ENCODE assay signal across 11 cellular contexts in the genomic region with DNA sequence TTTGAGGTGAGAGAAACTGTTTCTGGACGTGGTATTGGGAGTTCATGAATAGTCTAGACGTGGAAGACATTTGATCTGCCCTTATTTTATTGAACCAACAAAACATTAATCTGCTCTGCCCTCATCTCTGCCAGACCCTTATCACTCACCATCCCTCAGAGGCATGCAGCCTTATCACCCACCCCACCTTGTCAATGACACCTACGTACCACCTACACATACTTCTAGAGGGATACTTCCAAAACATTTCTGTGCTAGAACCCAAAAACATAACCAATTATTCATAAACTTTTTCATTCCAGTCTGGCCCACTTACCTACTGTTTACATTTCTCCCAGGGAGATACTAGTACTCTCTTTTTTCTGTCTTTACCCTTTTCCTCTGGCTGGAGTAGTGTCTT.
"Had no signal": no experiment of that assay in that cellular context is flagged by ENCODE, and none has a peak within 500 bp of the region (broad histone marks: within the 10 kb centered on the region; RNA-seq: fewer than 3 reads in every experiment).

No MANE protein-coding gene starts in this region.

- H3K36me3 ChIP-seq: HAP-1 had no signal

- H3K4me2 ChIP-seq: GM23338 had no signal

- H3K27ac ChIP-seq: GM23248 had no signal

- H3K9me3 ChIP-seq: HAP-1 had no signal

- H3K9me3 Mint-ChIP-seq: GM23338, HFFc6 had no signal

- ATAC-seq: HCT116 had no signal

- FAIRE-seq: H1, H54 had no signal

- H3K4me1 ChIP-seq: HAP-1 had no signal

- H3K4me3 ChIP-seq: GM23248, GM23338, HAP-1 had no signal

- H3K4me3 Mint-ChIP-seq: GM23338, H9, HFFc6 had no signal

- H3K27ac Mint-ChIP-seq: GM23338, H9, HFFc6 had no signal

- DNase-seq: GM23248, GOT3, H7, H9, HCEC 1CT, HFFc6 had no signal
